In genomic region chr15:67030036-67030762, GRCh38 we compare ENCODE assay signal across 1 cellular context.
TF ChIP-seq lines count a peak whose summit lies in the region.

No MANE protein-coding gene starts in this region.

TF ChIP-seq in HepG2, 621 proteins besides CTCF, POLR2A, EP300 and RAD21 (continued from another document and continues in another):
- TF ChIP-seq FOSL2 (CRISPR knock-in tag; IDR thresholded peaks at IDR 0.05) (peak; percentile 76), TBX2 (CRISPR knock-in tag; IDR thresholded peaks at IDR 0.05; ENCODE audit: borderline replicate concordance) (peak; percentile 95), HOXA9 (CRISPR knock-in tag; IDR thresholded peaks at IDR 0.05; ENCODE audit: borderline replicate concordance) (no peak), ZNF724P (CRISPR knock-in tag; IDR thresholded peaks at IDR 0.05; ENCODE audit: borderline replicate concordance) (0 out of 2 replicates have a peak, but pooled peaks have one; percentile 50), AKAP8 (CRISPR knock-in tag; IDR thresholded peaks at IDR 0.05) (peak; percentile 79; the same call in 1 of the 2 replicates), ESRRA (CRISPR knock-in tag; IDR thresholded peaks at IDR 0.05; ENCODE audit: low read depth) (peak; percentile 84), ZBTB20 (CRISPR knock-in tag; IDR thresholded peaks at IDR 0.05; ENCODE audit: borderline replicate concordance, low read depth) (0 out of 2 replicates have a peak, but pooled peaks have one; percentile 38), NFIC (IDR thresholded peaks at IDR 0.05; ENCODE audit: low read length) (no peak), FOXK2 (IDR thresholded peaks at IDR 0.05) (0 out of 2 replicates have a peak, but pooled peaks have one; percentile 20), MBD4 (IDR thresholded peaks at IDR 0.05; ENCODE audit: borderline replicate concordance, low read length) (no peak), ZNF607 (CRISPR knock-in tag; IDR thresholded peaks at IDR 0.05; ENCODE audit: borderline replicate concordance) (no peak), HMGXB4 (CRISPR knock-in tag; IDR thresholded peaks at IDR 0.05; ENCODE audit: borderline replicate concordance in 1 of 2, low read depth in 1 of 2) (peak in 1 of 2 experiments; percentile 56; a peak in 1 of 4 replicates), HOXA5 (CRISPR knock-in tag; IDR thresholded peaks at IDR 0.05) (0 out of 2 replicates have a peak, but pooled peaks have one; percentile 53), ZMYM4 (CRISPR knock-in tag; IDR thresholded peaks at IDR 0.05) (peak; percentile 31; the same call in 1 of the 2 replicates), ZSCAN30 (CRISPR knock-in tag; IDR thresholded peaks at IDR 0.05) (no peak), ZNF678 (CRISPR knock-in tag; IDR thresholded peaks at IDR 0.05) (no peak), SMYD3 (CRISPR knock-in tag; IDR thresholded peaks at IDR 0.05) (peak; percentile 71; the same call in 1 of the 2 replicates), TGIF2 (CRISPR knock-in tag; IDR thresholded peaks at IDR 0.05) (peak; percentile 68), ZNF460 (CRISPR knock-in tag; IDR thresholded peaks at IDR 0.05; ENCODE audit: borderline replicate concordance) (no peak; the same call in 1 of the 2 replicates), ARHGAP35 (CRISPR knock-in tag; IDR thresholded peaks at IDR 0.05; ENCODE audit: borderline replicate concordance) (0 out of 2 replicates have a peak, but pooled peaks have one; percentile 35), MIER2 (CRISPR knock-in tag; IDR thresholded peaks at IDR 0.05) (no peak), GMEB1 (CRISPR knock-in tag; IDR thresholded peaks at IDR 0.05; ENCODE audit: borderline replicate concordance) (peak; percentile 28; the same call in 1 of the 2 replicates), SOX13 (IDR thresholded peaks at IDR 0.05) (no peak), SOX13 (CRISPR knock-in tag; conservative IDR thresholded peaks at IDR 0.05 in 1 of 2, IDR thresholded peaks at IDR 0.05 in 1 of 2) (peak in 1 of 2 experiments; percentile 81; a peak in 2 of 4 replicates), KAT7 (CRISPR knock-in tag; IDR thresholded peaks at IDR 0.05; ENCODE audit: borderline replicate concordance) (peak; percentile 40; the same call in 1 of the 2 replicates), TARDBP (CRISPR knock-in tag; IDR thresholded peaks at IDR 0.05) (peak; percentile 58; the same call in 1 of the 2 replicates), ZNF503 (CRISPR knock-in tag; IDR thresholded peaks at IDR 0.05) (peak; percentile 65; the same call in 1 of the 2 replicates), HIVEP1 (CRISPR knock-in tag; IDR thresholded peaks at IDR 0.05) (no peak), GATAD2A (CRISPR knock-in tag; IDR thresholded peaks at IDR 0.05) (peak; percentile 89), NBN (conservative IDR thresholded peaks at IDR 0.05) (no peak), RXRB (CRISPR knock-in tag; IDR thresholded peaks at IDR 0.05; ENCODE audit: borderline replicate concordance) (peak; percentile 72), ZNF567 (CRISPR knock-in tag; IDR thresholded peaks at IDR 0.05; ENCODE audit: borderline replicate concordance) (peak; percentile 61; the same call in 1 of the 2 replicates), DRAP1 (CRISPR knock-in tag; IDR thresholded peaks at IDR 0.05) (peak; percentile 18; the same call in 1 of the 2 replicates), ZNF331 (CRISPR knock-in tag; IDR thresholded peaks at IDR 0.05) (peak; percentile 64), HOXA3 (CRISPR knock-in tag; IDR thresholded peaks at IDR 0.05) (peak; percentile 45; the same call in 1 of the 2 replicates), GABPB1 (CRISPR knock-in tag; IDR thresholded peaks at IDR 0.05) (peak; percentile 37; the same call in 1 of the 2 replicates), JUNB (CRISPR knock-in tag; IDR thresholded peaks at IDR 0.05; ENCODE audit: borderline replicate concordance) (0 out of 2 replicates have a peak, but pooled peaks have one; percentile 27), ZNF501 (CRISPR knock-in tag; IDR thresholded peaks at IDR 0.05) (0 out of 2 replicates have a peak, but pooled peaks have one; percentile 10), ZKSCAN1 (IDR thresholded peaks at IDR 0.05; ENCODE audit: low read length) (peak; percentile 17; the same call in 1 of the 2 replicates), THAP9 (CRISPR knock-in tag; IDR thresholded peaks at IDR 0.05; ENCODE audit: borderline replicate concordance) (no peak), KLF16 (CRISPR knock-in tag; IDR thresholded peaks at IDR 0.05) (peak in 1 of 2 experiments; percentile 24; a peak in 2 of 4 replicates), FOXA3 (CRISPR knock-in tag; IDR thresholded peaks at IDR 0.05) (peak; percentile 95), ETV6 (CRISPR knock-in tag; conservative IDR thresholded peaks at IDR 0.05) (no peak), IKZF4 (CRISPR knock-in tag; IDR thresholded peaks at IDR 0.05; ENCODE audit: borderline replicate concordance, low read depth, not compliant biosample characterization) (no peak), ZFP37 (CRISPR knock-in tag; IDR thresholded peaks at IDR 0.05; ENCODE audit: borderline replicate concordance) (peak; percentile 50; the same call in 1 of the 2 replicates), IRF2 (CRISPR knock-in tag; IDR thresholded peaks at IDR 0.05) (peak; percentile 80), BHLHE40 (IDR thresholded peaks at IDR 0.05; ENCODE audit: low read length) (peak; percentile 68), ZFP36L1 (CRISPR knock-in tag; IDR thresholded peaks at IDR 0.05) (peak; percentile 42; the same call in 1 of the 2 replicates)
- TF ChIP-seq, protein P1, sequence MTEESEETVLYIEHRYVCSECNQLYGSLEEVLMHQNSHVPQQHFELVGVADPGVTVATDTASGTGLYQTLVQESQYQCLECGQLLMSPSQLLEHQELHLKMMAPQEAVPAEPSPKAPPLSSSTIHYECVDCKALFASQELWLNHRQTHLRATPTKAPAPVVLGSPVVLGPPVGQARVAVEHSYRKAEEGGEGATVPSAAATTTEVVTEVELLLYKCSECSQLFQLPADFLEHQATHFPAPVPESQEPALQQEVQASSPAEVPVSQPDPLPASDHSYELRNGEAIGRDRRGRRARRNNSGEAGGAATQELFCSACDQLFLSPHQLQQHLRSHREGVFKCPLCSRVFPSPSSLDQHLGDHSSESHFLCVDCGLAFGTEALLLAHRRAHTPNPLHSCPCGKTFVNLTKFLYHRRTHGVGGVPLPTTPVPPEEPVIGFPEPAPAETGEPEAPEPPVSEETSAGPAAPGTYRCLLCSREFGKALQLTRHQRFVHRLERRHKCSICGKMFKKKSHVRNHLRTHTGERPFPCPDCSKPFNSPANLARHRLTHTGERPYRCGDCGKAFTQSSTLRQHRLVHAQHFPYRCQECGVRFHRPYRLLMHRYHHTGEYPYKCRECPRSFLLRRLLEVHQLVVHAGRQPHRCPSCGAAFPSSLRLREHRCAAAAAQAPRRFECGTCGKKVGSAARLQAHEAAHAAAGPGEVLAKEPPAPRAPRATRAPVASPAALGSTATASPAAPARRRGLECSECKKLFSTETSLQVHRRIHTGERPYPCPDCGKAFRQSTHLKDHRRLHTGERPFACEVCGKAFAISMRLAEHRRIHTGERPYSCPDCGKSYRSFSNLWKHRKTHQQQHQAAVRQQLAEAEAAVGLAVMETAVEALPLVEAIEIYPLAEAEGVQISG (CRISPR knock-in tag; IDR thresholded peaks at IDR 0.05), result peak; percentile 32; the same call in 1 of the 2 replicates
- TF ChIP-seq, protein P2, sequence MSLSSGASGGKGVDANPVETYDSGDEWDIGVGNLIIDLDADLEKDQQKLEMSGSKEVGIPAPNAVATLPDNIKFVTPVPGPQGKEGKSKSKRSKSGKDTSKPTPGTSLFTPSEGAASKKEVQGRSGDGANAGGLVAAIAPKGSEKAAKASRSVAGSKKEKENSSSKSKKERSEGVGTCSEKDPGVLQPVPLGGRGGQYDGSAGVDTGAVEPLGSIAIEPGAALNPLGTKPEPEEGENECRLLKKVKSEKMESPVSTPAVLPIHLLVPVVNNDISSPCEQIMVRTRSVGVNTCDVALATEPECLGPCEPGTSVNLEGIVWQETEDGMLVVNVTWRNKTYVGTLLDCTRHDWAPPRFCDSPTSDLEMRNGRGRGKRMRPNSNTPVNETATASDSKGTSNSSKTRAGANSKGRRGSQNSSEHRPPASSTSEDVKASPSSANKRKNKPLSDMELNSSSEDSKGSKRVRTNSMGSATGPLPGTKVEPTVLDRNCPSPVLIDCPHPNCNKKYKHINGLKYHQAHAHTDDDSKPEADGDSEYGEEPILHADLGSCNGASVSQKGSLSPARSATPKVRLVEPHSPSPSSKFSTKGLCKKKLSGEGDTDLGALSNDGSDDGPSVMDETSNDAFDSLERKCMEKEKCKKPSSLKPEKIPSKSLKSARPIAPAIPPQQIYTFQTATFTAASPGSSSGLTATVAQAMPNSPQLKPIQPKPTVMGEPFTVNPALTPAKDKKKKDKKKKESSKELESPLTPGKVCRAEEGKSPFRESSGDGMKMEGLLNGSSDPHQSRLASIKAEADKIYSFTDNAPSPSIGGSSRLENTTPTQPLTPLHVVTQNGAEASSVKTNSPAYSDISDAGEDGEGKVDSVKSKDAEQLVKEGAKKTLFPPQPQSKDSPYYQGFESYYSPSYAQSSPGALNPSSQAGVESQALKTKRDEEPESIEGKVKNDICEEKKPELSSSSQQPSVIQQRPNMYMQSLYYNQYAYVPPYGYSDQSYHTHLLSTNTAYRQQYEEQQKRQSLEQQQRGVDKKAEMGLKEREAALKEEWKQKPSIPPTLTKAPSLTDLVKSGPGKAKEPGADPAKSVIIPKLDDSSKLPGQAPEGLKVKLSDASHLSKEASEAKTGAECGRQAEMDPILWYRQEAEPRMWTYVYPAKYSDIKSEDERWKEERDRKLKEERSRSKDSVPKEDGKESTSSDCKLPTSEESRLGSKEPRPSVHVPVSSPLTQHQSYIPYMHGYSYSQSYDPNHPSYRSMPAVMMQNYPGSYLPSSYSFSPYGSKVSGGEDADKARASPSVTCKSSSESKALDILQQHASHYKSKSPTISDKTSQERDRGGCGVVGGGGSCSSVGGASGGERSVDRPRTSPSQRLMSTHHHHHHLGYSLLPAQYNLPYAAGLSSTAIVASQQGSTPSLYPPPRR (CRISPR knock-in tag; IDR thresholded peaks at IDR 0.05; ENCODE audit: borderline replicate concordance), result peak; percentile 94
